ENCODE assay signal across 9 cellular contexts in genomic region chr12:104473374-104473983, GRCh38. TPM values are rescaled to one million over a fixed set of nuclear protein-coding genes. Genes with fewer than 3 reads are reported as not detected.
DNase-seq lines count a peak whose midpoint lies in the region; ATAC-seq and TF ChIP-seq lines count a peak whose summit lies in the region.
"Had no signal": no experiment of that assay in that cellular context is flagged by ENCODE, and none has a peak within 500 bp of the region (broad histone marks: within the 10 kb centered on the region; RNA-seq: fewer than 3 reads in every experiment).

No MANE protein-coding gene starts in this region.

- H3K9ac ChIP-seq in HUES64 (ENCODE audit: low read depth, low read length) (0 out of 2 replicates have a peak overlapping the region, but pooled peaks have one; percentile 17), iPS-15b (ENCODE audit: low read depth, low read length) (peak overlapping the region; percentile 9), H9 (ENCODE audit: extremely low read depth, insufficient read length, low read length) (no peak overlapping the region)

- H2BK12ac ChIP-seq in H9 (ENCODE audit: insufficient read length, low read depth, low read length): no peak overlapping the region

- H4K91ac ChIP-seq in H9 (ENCODE audit: insufficient read length, low read depth, low read length): no peak overlapping the region

- H4K8ac ChIP-seq in H9 (replicated peaks; ENCODE audit: insufficient read length, low read depth, low read length): no peak overlapping the region

- H3K4ac ChIP-seq in H9 (ENCODE audit: low read depth, low read length): no peak overlapping the region

- no peaks in the 10 kb centered on the region for H4K20me1 ChIP-seq in H9 (ENCODE audit: control insufficient read depth, insufficient read depth, insufficient read length)

- H3K27me3 Mint-ChIP-seq in H9 (ENCODE audit: low read depth): no peaks in the 10 kb centered on the region; the same call in 1 of the 2 replicates

- no peak overlapping the region for H3K18ac ChIP-seq in H9 (ENCODE audit: insufficient read length, low read depth, low read length)

- no peaks in the 10 kb centered on the region for H3K36me3 Mint-ChIP-seq in H9 (ENCODE audit: insufficient read depth in 1 of 3, low read depth in 3 of 3)

- peak; percentile 57 for ATAC-seq in GM19452 (IDR thresholded peaks at IDR 0.05; ENCODE audit: unreplicated experiment)

- H3K4me1 Mint-ChIP-seq in H9: peaks cover 25 to 32% of the 10 kb centered on the region in 2 experiments

- intact Hi-C loops in thyroid gland (cut with DNase I): no loop called here

- H3K9me3 ChIP-seq in HUES64 (ENCODE audit: insufficient read depth, low read depth, low read length): no peaks in the 10 kb centered on the region
- no peaks in the 10 kb centered on the region for H3K9me3 ChIP-seq in iPS-15b (ENCODE audit: control insufficient read depth, insufficient read depth, low read length)
- H3K9me3 ChIP-seq in thyroid gland: no peaks in the 10 kb centered on the region
- no peaks in the 10 kb centered on the region for H3K9me3 ChIP-seq in MG63
- no peaks in the 10 kb centered on the region for H3K9me3 ChIP-seq in H9 (ENCODE audit: control insufficient read depth, low read depth, low read length)

- TF ChIP-seq POLR2A in thyroid gland (IDR thresholded peaks at IDR 0.05): no peak

- H3K27ac Mint-ChIP-seq in H9: peak overlapping the region in 1 of 3 experiments; percentile 57; a peak in 4 of 7 replicates

- H3K4me1 ChIP-seq in HUES64 (ENCODE audit: insufficient read depth, low read length) (peaks cover 22% of the 10 kb centered on the region), iPS-15b (ENCODE audit: control insufficient read depth, insufficient read depth, low read length) (peaks cover 5% of the 10 kb centered on the region), thyroid gland (no peaks in the 10 kb centered on the region), H9 (ENCODE audit: insufficient read depth, low read length) (no peaks in the 10 kb centered on the region)

- H3K27ac ChIP-seq in HUES64 (ENCODE audit: low read depth, low read length) (no peak overlapping the region), thyroid gland (no peak overlapping the region), H9 (ENCODE audit: insufficient read length, low read depth, low read length) (no peak overlapping the region)

- no peaks in the 10 kb centered on the region; a peak in 1 of 5 replicates for H3K9me3 Mint-ChIP-seq in H9

- no peaks in the 10 kb centered on the region; the same call in 1 of the 2 replicates for H3K79me2 ChIP-seq in H9 (ENCODE audit: insufficient read depth, low read length)

- H3K36me3 ChIP-seq in GM06990 (ENCODE audit: control insufficient read depth, insufficient read depth, low read length): no peaks in the 10 kb centered on the region
- H3K36me3 ChIP-seq in HUES64 (ENCODE audit: insufficient read depth, low read length): no peaks in the 10 kb centered on the region
- no peaks in the 10 kb centered on the region for H3K36me3 ChIP-seq in iPS-15b (ENCODE audit: control insufficient read depth, insufficient read depth, low read length)
- H3K36me3 ChIP-seq in thyroid gland: no peaks in the 10 kb centered on the region
- no peaks in the 10 kb centered on the region for H3K36me3 ChIP-seq in MG63

- H3K27me3 ChIP-seq in GM06990 (replicated peaks; ENCODE audit: control insufficient read depth, insufficient read depth, low read length): no peaks in the 10 kb centered on the region
- H3K27me3 ChIP-seq in HUES64 (ENCODE audit: insufficient read depth, low read length): no peaks in the 10 kb centered on the region
- no peaks in the 10 kb centered on the region for H3K27me3 ChIP-seq in iPS-15b (ENCODE audit: control insufficient read depth, insufficient read depth, low read length)
- no peaks in the 10 kb centered on the region for H3K27me3 ChIP-seq in thyroid gland
- H3K27me3 ChIP-seq in MG63: no peaks in the 10 kb centered on the region
- no peaks in the 10 kb centered on the region for H3K27me3 ChIP-seq in H9 (ENCODE audit: insufficient read depth, low read length)

- no peak overlapping the region for H3K14ac ChIP-seq in H9 (ENCODE audit: insufficient read depth, low read length)

- TF ChIP-seq CTCF in GM06990 (IDR thresholded peaks at IDR 0.05; ENCODE audit: insufficient read depth, low read length, poor library complexity, severe bottlenecking) (no peak), thyroid gland (IDR thresholded peaks at IDR 0.05) (no peak), H9 (conservative IDR thresholded peaks at IDR 0.05) (no peak)

- H3K4me3 Mint-ChIP-seq in H9: no peak overlapping the region

- H3K4me3 ChIP-seq in GM06990 (replicated peaks; ENCODE audit: low read depth, low read length): peak overlapping the region; percentile 0
- H3K4me3 ChIP-seq in HUES64 (ENCODE audit: low read length): no peak overlapping the region
- no peak overlapping the region for H3K4me3 ChIP-seq in iPS-15b (ENCODE audit: low read depth, low read length)
- H3K4me3 ChIP-seq in thyroid gland (replicated peaks in 1 of 3): no peak overlapping the region
- H3K4me3 ChIP-seq in MG63: no peak overlapping the region

- no peak for DNase-seq in GM06990 (ENCODE audit: extremely low read depth, insufficient read length)
- no peak for DNase-seq in thyroid gland
- DNase-seq in NCI-H1417 (lab: John Stamatoyannopoulos, UW): no peak
- no peak for DNase-seq in MG63
- no peak for DNase-seq in H9
- DNase-seq: NCI-H524 treated with DMSO at 0.1 percent for 48 hours had no signal

- H4K5ac ChIP-seq in H9 (ENCODE audit: insufficient read length, low read depth, low read length): no peak overlapping the region

- H2AK5ac ChIP-seq in H9 (ENCODE audit: insufficient read length, low read length): no peak overlapping the region

- no peak overlapping the region for H2AFZ ChIP-seq in H9 (ENCODE audit: low read length)

- H3K79me1 ChIP-seq in H9 (ENCODE audit: insufficient read depth, low read depth, low read length, poor library complexity, severe bottlenecking): no peaks in the 10 kb centered on the region

- H2BK15ac ChIP-seq in H9 (ENCODE audit: low read depth, low read length): no peak overlapping the region

- H3K4me2 ChIP-seq in H9 (ENCODE audit: insufficient read depth, insufficient read length, low read length): no peak overlapping the region

- no peak overlapping the region for H2BK20ac ChIP-seq in H9 (ENCODE audit: low read depth, low read length, poor library complexity, severe bottlenecking)

- 83% methylated on average over 9 of the region's 10 CpGs for WGBS in HUES64
- WGBS in thyroid gland, 2 donors: 74 to 76% methylated on average over 10 of the region's 10 CpGs
- no CpG with 5 or more reads among the region's 10 CpGs for WGBS in H9 (ENCODE audit: extremely low coverage, insufficient read length, low lambda C conversion rate)

- no peaks in the 10 kb centered on the region for H3K23me2 ChIP-seq in H9 (ENCODE audit: insufficient read length, low read depth, low read length, poor library complexity, severe bottlenecking)

- no peak overlapping the region for H3K23ac ChIP-seq in H9 (ENCODE audit: insufficient read length, low read depth, low read length)

- H2BK5ac ChIP-seq in H9 (ENCODE audit: insufficient read length, low read length): no peak overlapping the region

- no peak overlapping the region for H2BK120ac ChIP-seq in H9 (ENCODE audit: low read depth, low read length, poor library complexity, severe bottlenecking)

- no peak overlapping the region for H3K56ac ChIP-seq in H9 (ENCODE audit: insufficient read length, low read depth, low read length)

- H3T11ph ChIP-seq in H9 (ENCODE audit: low read length): no peak overlapping the region

RNA-seq across cellular contexts. Expression of gene CHST11, which starts 16.7 kb away (rescaled TPM):
- polyA plus RNA-seq in HUES64 (2013, experiment 1 of 2): 9.8 TPM
- 14.6 TPM for polyA plus RNA-seq in HUES64 (2013, experiment 2 of 2)
- total RNA-seq in thyroid gland (10 to 100 TPM in 1 of 4 donors, 1 to 10 TPM in 3; 6.9 to 11.6 (median 8.0) TPM), H9 (2021) (6.7 and 7.9 TPM in 2 replicates)
- 0.07 and 0.13 TPM in 2 replicates for total RNA-seq in MG63 (2014; rRNA removed; shearing (Covaris generic); ENCODE audit: low replicate concordance)
